In the genomic region with DNA sequence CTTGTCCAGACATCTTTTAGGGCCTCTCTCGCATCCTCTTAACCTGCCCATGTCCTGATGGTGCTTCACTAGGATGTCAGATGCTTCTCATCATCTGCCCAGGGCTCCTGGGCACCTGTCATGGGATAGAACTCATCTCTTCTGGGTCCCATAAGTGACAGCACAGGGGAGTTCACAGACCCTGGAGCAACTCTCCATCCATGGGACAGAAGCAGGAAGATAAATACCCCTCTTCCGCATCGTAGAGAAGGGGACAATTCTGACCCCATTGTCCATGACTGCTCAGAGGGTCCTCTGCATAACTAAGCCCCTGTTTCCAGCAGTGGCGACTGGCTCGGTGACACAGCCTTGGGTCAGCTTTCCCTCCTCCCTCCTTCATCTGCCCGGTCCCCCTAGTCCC, we compare ENCODE assay signal across 17 cellular contexts.
"Had no signal": no experiment of that assay in that cellular context is flagged by ENCODE, and none has a peak within 500 bp of the region (broad histone marks: within the 10 kb centered on the region; RNA-seq: fewer than 3 reads in every experiment).

No MANE protein-coding gene starts in this region.

- H3K27ac Mint-ChIP-seq: activated CD4-positive, alpha-beta memory T cell treated with anti-CD3 and anti-CD28 coated beads, Interleukin-2, amount 10 ng/mL, durations not matched to agents 7 days and 5 days; activated naive CD8-positive, alpha-beta T cell treated with anti-CD3 and anti-CD28 coated beads, Interleukin-2, amount 10 ng/mL, durations not matched to agents 7 days and 5 days; activated T-cell treated with anti-CD3 and anti-CD28 coated beads, Interleukin-2, amount 50 U/mL, for 72 hours; memory B cell; naive thymus-derived CD8-positive, alpha-beta T cell; T-helper 17 cell had no signal

- H3K27me3 ChIP-seq: brain microvascular endothelial cell, dorsolateral prefrontal cortex, upper lobe of left lung had no signal

- H3K36me3 ChIP-seq: brain microvascular endothelial cell, left lung, upper lobe of left lung, WERI-Rb-1 had no signal

- H3K4me1 Mint-ChIP-seq: activated CD4-positive, alpha-beta memory T cell treated with anti-CD3 and anti-CD28 coated beads, Interleukin-2, amount 10 ng/mL, durations not matched to agents 7 days and 5 days; activated naive CD8-positive, alpha-beta T cell treated with anti-CD3 and anti-CD28 coated beads, Interleukin-2, amount 10 ng/mL, durations not matched to agents 7 days and 5 days; memory B cell; naive thymus-derived CD8-positive, alpha-beta T cell; T-helper 17 cell had no signal

- H3K9me3 Mint-ChIP-seq: activated CD4-positive, alpha-beta memory T cell treated with anti-CD3 and anti-CD28 coated beads, Interleukin-2, amount 10 ng/mL, durations not matched to agents 7 days and 5 days; activated naive CD8-positive, alpha-beta T cell treated with anti-CD3 and anti-CD28 coated beads, Interleukin-2, amount 10 ng/mL, durations not matched to agents 7 days and 5 days; activated T-cell treated with anti-CD3 and anti-CD28 coated beads, Interleukin-2, amount 50 U/mL, for 72 hours had no signal

- H3K27ac ChIP-seq: brain microvascular endothelial cell, WERI-Rb-1 had no signal

- DNase-seq: activated CD4-positive, alpha-beta memory T cell treated with anti-CD3 and anti-CD28 coated beads, Interleukin-2, amount 10 ng/mL, durations not matched to agents 7 days and 5 days; activated CD4-positive, alpha-beta T cell treated with anti-CD3 and anti-CD28 coated beads for 4 hours; activated naive CD4-positive, alpha-beta T cell; activated naive CD8-positive, alpha-beta T cell treated with anti-CD3 and anti-CD28 coated beads, Interleukin-2, amount 10 ng/mL, durations not matched to agents 7 days and 5 days; activated T-cell treated with anti-CD3 and anti-CD28 coated beads, Interleukin-2, amount 50 U/mL, for 72 hours; cerebellar nuclear complex; stimulated activated CD4-positive, alpha-beta T cell treated with anti-CD3 and anti-CD28 coated beads, Interleukin-12 subunit alpha, Interleukin-12 subunit beta, amount 100 ng/mL, for 4 hours; stimulated activated CD4-positive, alpha-beta T cell treated with anti-CD3 and anti-CD28 coated beads, Interleukin-2, amount 100 ng/mL, for 24 hours; stimulated activated naive CD4-positive, alpha-beta T cell; T-helper 17 cell; WERI-Rb-1 had no signal

- H3K4me1 ChIP-seq: left lung, upper lobe of left lung had no signal

- H3K36me3 Mint-ChIP-seq: activated naive CD8-positive, alpha-beta T cell treated with anti-CD3 and anti-CD28 coated beads, Interleukin-2, amount 10 ng/mL, durations not matched to agents 7 days and 5 days; memory B cell; naive thymus-derived CD8-positive, alpha-beta T cell had no signal

- H3K4me3 ChIP-seq: dorsolateral prefrontal cortex, left lung, upper lobe of left lung had no signal

- H3K4me3 Mint-ChIP-seq: activated CD4-positive, alpha-beta memory T cell treated with anti-CD3 and anti-CD28 coated beads, Interleukin-2, amount 10 ng/mL, durations not matched to agents 7 days and 5 days; activated naive CD8-positive, alpha-beta T cell treated with anti-CD3 and anti-CD28 coated beads, Interleukin-2, amount 10 ng/mL, durations not matched to agents 7 days and 5 days; activated T-cell treated with anti-CD3 and anti-CD28 coated beads, Interleukin-2, amount 50 U/mL, for 72 hours; memory B cell; naive thymus-derived CD8-positive, alpha-beta T cell; T-helper 17 cell had no signal
